Comparison of ENCODE assay signal across 8 cellular contexts in the genomic region with DNA sequence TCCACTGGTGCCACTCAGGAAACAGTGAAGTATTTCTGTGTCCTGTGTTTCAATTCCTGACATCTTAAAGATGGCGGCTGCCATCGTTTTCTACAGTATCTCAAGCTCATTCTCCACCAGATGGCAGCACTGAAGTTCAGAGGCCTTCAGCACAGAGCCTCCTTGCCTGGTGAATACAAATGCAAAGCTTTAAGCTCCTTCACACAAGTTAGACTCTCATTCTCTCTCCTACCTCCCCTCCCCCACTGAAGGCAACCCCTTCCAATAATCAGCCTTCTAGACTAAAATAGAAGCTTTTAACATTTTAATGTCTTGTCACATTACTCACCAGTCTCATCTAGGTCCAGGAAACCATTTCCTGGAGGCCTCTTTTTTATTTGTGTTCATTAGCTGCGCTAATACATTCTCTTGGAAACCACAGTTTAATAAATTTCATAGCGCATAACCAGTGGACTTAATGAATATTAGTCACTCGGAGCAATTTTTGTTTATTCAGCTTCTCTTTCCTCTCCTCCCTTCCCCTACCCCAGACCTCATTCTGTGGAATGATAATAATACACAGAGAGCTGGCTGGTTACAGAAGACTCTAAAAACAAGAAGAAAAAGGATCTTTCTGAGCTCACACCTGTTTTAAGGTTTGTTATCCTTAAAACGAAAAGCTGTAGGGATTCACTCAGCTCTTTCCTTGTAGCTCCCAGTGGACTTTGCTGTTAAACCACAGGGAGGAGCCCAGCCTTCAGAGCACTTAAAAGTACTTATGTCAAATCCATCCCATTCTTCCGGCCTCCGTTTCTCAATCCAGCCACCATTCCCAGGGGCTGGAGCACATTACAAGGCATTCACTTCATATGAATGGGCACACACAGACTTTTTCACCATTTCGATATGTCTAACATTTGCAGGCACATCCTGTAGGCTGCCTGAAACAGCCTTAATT.
DNase-seq lines count a peak whose midpoint lies in the region; ATAC-seq and TF ChIP-seq lines count a peak whose summit lies in the region.

No MANE protein-coding gene starts in this region.

- H3K4me3 Mint-ChIP-seq in stimulated activated naive B cell treated with anti-CD40 and anti-IgM and Interleukin-4, amounts not matched to agents 10 μg/mL and 1 μg/mL and 100 μg/mL, for 72 hours = no peak overlapping the region

- peaks cover 22 to 42% of the 10 kb centered on the region in 2 donors for H3K27me3 Mint-ChIP-seq in stimulated activated naive B cell treated with anti-CD40 and anti-IgM and Interleukin-4, amounts not matched to agents 10 μg/mL and 1 μg/mL and 100 μg/mL, for 72 hours

- ATAC-seq in HG02571 (IDR thresholded peaks at IDR 0.05; ENCODE audit: unreplicated experiment) (peak; percentile 76), lung (ENCODE audit: insufficient read depth, low FRiP score) (no peak)
- ATAC-seq in stimulated activated naive B cell treated with anti-CD40 and anti-IgM and Interleukin-4, amounts not matched to agents 10 μg/mL and 1 μg/mL and 100 μg/mL, for 72 hours (replicated peaks) = peak; percentile 73 to 89

- H3K9me3 ChIP-seq in lung (ENCODE audit: control insufficient read depth in 2 of 2, insufficient read depth in 1 of 2, low read length in 1 of 2) = no peaks in the 10 kb centered on the region

- peak overlapping the region; percentile 30; the same call in 1 of the 2 replicates for H3K27ac ChIP-seq in ACC112 (ENCODE audit: low read depth, low read length)
- no peak overlapping the region for H3K27ac ChIP-seq in lung (ENCODE audit: low read depth in 1 of 2, low read length in 1 of 2)

- H3K79me2 ChIP-seq in ACC112 (ENCODE audit: control insufficient read depth, insufficient read depth, low read length, unreplicated experiment) = no peaks in the 10 kb centered on the region

- DNase-seq in NAMALWA (ENCODE audit: low spot score) = peak; percentile 86
- peak; percentile 15 for DNase-seq in T follicular helper cell (ENCODE audit: low read depth)
- DNase-seq in dermis blood vessel endothelial cell = peak; percentile 96
- peak; percentile 64 for DNase-seq in lung (ENCODE audit: low spot score)
- DNase-seq in stimulated activated naive B cell treated with anti-CD40 and anti-IgM and Interleukin-4, amounts not matched to agents 10 μg/mL and 1 μg/mL and 100 μg/mL, for 72 hours = peak; percentile 40

- H2AFZ ChIP-seq in ACC112 (ENCODE audit: low read length, unreplicated experiment) = peak overlapping the region; percentile 73

- H3K27me3 ChIP-seq in ACC112 (ENCODE audit: insufficient read depth, low read length) = no peaks in the 10 kb centered on the region
- no peaks in the 10 kb centered on the region for H3K27me3 ChIP-seq in lung (ENCODE audit: control insufficient read depth, insufficient read depth)

- no peak overlapping the region for H3K27ac Mint-ChIP-seq in stimulated activated naive B cell treated with anti-CD40 and anti-IgM and Interleukin-4, amounts not matched to agents 10 μg/mL and 1 μg/mL and 100 μg/mL, for 72 hours

- no peak overlapping the region for H3K4me3 ChIP-seq in ACC112 (ENCODE audit: low read depth, low read length)
- H3K4me3 ChIP-seq in lung = no peak overlapping the region

- H3K4me1 ChIP-seq in ACC112 (ENCODE audit: control insufficient read depth, insufficient read depth, low read length, unreplicated experiment) = peaks cover 10% of the 10 kb centered on the region
- H3K4me1 ChIP-seq in lung (ENCODE audit: control insufficient read depth in 2 of 2, insufficient read depth in 2 of 2, low read length in 2 of 2) = peaks cover 0 to 1% of the 10 kb centered on the region in 2 donors

- TF ChIP-seq CTCF in GM12872 (IDR thresholded peaks at IDR 0.05; ENCODE audit: insufficient read depth, low read depth, low read length) (peak; percentile 64), lung (IDR thresholded peaks at IDR 0.05; ENCODE audit: control extremely low read depth, extremely low read depth) (peak; percentile 39)

- no peaks in the 10 kb centered on the region for H3K4me1 Mint-ChIP-seq in stimulated activated naive B cell treated with anti-CD40 and anti-IgM and Interleukin-4, amounts not matched to agents 10 μg/mL and 1 μg/mL and 100 μg/mL, for 72 hours

- 70 to 87% methylated on average over 9 of the region's 9 CpGs for WGBS in lung, 2 donors

- H3K9me3 Mint-ChIP-seq in stimulated activated naive B cell treated with anti-CD40 and anti-IgM and Interleukin-4, amounts not matched to agents 10 μg/mL and 1 μg/mL and 100 μg/mL, for 72 hours = peaks cover 3% of the 10 kb centered on the region in 2 donors

- H3K36me3 ChIP-seq in ACC112 (ENCODE audit: insufficient read depth, low read length) (no peaks in the 10 kb centered on the region), lung (ENCODE audit: control insufficient read depth in 2 of 2, insufficient read depth in 2 of 2, low read length in 2 of 2) (no peaks in the 10 kb centered on the region)

- H3K36me3 Mint-ChIP-seq in stimulated activated naive B cell treated with anti-CD40 and anti-IgM and Interleukin-4, amounts not matched to agents 10 μg/mL and 1 μg/mL and 100 μg/mL, for 72 hours = no peaks in the 10 kb centered on the region

Comparison
In these comparisons a context has a peak if more than half of its experiments do, and no peak if none do; other contexts are left out.
1. DNase-seq: peak in every context shown above with its lines; median percentile 96 in dermis blood vessel endothelial cell; 86 in NAMALWA; 64 in lung; 40 in stimulated activated naive B cell treated with anti-CD40 and anti-IgM and Interleukin-4, amounts not matched to agents 10 μg/mL and 1 μg/mL and 100 μg/mL, for 72 hours; 15 in T follicular helper cell.